15 cellular contexts compared by ENCODE assay signal in genomic region chr10:86294346-86295265, GRCh38.
"Had no signal": no experiment of that assay in that cellular context is flagged by ENCODE, and none has a peak within 500 bp of the region (broad histone marks: within the 10 kb centered on the region; RNA-seq: fewer than 3 reads in every experiment).

No MANE protein-coding gene starts in this region.

- H3K4me1 Mint-ChIP-seq: activated CD4-positive, alpha-beta T cell treated with anti-CD3 and anti-CD28 coated beads for 36 hours; activated naive CD4-positive, alpha-beta T cell treated with anti-CD3 and anti-CD28 coated beads, Interleukin-2, amount 50 U/mL, for 24 hours; nephron; T-cell had no signal

- H3K9me3 ChIP-seq: adrenal gland, esophagus squamous epithelium, psoas muscle, right lobe of liver had no signal

- H3K4me1 ChIP-seq: adrenal gland, esophagus squamous epithelium, psoas muscle, right lobe of liver had no signal

- H3K4me3 Mint-ChIP-seq: activated CD4-positive, alpha-beta T cell treated with anti-CD3 and anti-CD28 coated beads for 36 hours; activated naive CD4-positive, alpha-beta T cell treated with anti-CD3 and anti-CD28 coated beads, Interleukin-2, amount 50 U/mL, for 24 hours; nephron; T-cell had no signal

- H3K27ac ChIP-seq: adrenal gland, cardiac muscle cell, esophagus squamous epithelium, psoas muscle, right lobe of liver had no signal

- H3K27me3 ChIP-seq: adrenal gland, cardiac muscle cell, esophagus squamous epithelium, right lobe of liver had no signal

- H3K27ac Mint-ChIP-seq: activated CD4-positive, alpha-beta T cell treated with anti-CD3 and anti-CD28 coated beads for 36 hours; activated naive CD4-positive, alpha-beta T cell treated with anti-CD3 and anti-CD28 coated beads, Interleukin-2, amount 50 U/mL, for 24 hours; nephron; T-cell had no signal

- DNase-seq: activated CD4-positive, alpha-beta T cell treated with anti-CD3 and anti-CD28 coated beads for 36 hours; activated effector memory CD4-positive, alpha-beta T cell treated with Interleukin-2 at 50 U/mL for 16 hours; activated T-cell treated with anti-CD3 and anti-CD28 coated beads, Interleukin-2, amount 50 U/mL, for 1 hour; effector CD4-positive, alpha-beta T cell; esophagus squamous epithelium; occipital lobe; psoas muscle; stimulated activated CD4-positive, alpha-beta T cell treated with anti-CD3 and anti-CD28 coated beads, Interleukin-1b, Interleukin-23, amount 100 ng/mL, for 48 hours; T-cell; T-helper 9 cell had no signal

- H3K9me3 Mint-ChIP-seq: activated naive CD4-positive, alpha-beta T cell treated with anti-CD3 and anti-CD28 coated beads, Interleukin-2, amount 50 U/mL, for 24 hours; nephron; T-cell had no signal

- H3K4me3 ChIP-seq: adrenal gland, cardiac muscle cell, esophagus squamous epithelium, psoas muscle, right lobe of liver had no signal

- H3K36me3 ChIP-seq: adrenal gland, cardiac muscle cell, esophagus squamous epithelium, right lobe of liver had no signal

- ATAC-seq: activated CD4-positive, alpha-beta T cell treated with anti-CD3 and anti-CD28 coated beads for 36 hours; psoas muscle; T-cell had no signal

- H3K36me3 Mint-ChIP-seq: activated naive CD4-positive, alpha-beta T cell treated with anti-CD3 and anti-CD28 coated beads, Interleukin-2, amount 50 U/mL, for 24 hours; T-cell had no signal

- H3K27me3 Mint-ChIP-seq: activated naive CD4-positive, alpha-beta T cell treated with anti-CD3 and anti-CD28 coated beads, Interleukin-2, amount 50 U/mL, for 24 hours had no signal
